Comparison of ENCODE assay signal across 34 cellular contexts in genomic region chr10:7876541-7877127, GRCh38.
"Had no signal": no experiment of that assay in that cellular context is flagged by ENCODE, and none has a peak within 500 bp of the region (broad histone marks: within the 10 kb centered on the region; RNA-seq: fewer than 3 reads in every experiment).

No MANE protein-coding gene starts in this region.

- H3K4me3 Mint-ChIP-seq: activated B cell treated with CpG ODN at 0.5 μM for 24 hours; activated CD4-positive, alpha-beta memory T cell treated with anti-CD3 and anti-CD28 coated beads for 36 hours; activated CD8-positive, alpha-beta memory T cell treated with anti-CD3 and anti-CD28 coated beads, Interleukin-2, amount 10 ng/mL, durations not matched to agents 7 days and 5 days; activated CD8-positive, alpha-beta T cell treated with anti-CD3 and anti-CD28 coated beads, Interleukin-2, amount 10 ng/mL, durations not matched to agents 7 days and 5 days; activated naive CD4-positive, alpha-beta T cell treated with anti-CD3 and anti-CD28 coated beads for 36 hours; activated naive CD4-positive, alpha-beta T cell treated with anti-CD3 and anti-CD28 coated beads, Interleukin-2, amount 50 U/mL, for 24 hours; activated naive CD8-positive, alpha-beta T cell treated with anti-CD3 and anti-CD28 coated beads for 36 hours; activated naive CD8-positive, alpha-beta T cell treated with anti-CD3 and anti-CD28 coated beads, Interleukin-2, amount 50 U/mL, for 24 hours; activated T-helper 1 cell treated with anti-CD3 and anti-CD28 coated beads, Interleukin-12 subunit alpha, Interleukin-12 subunit beta, Interleukin-2, Interleukin-4 antibody, amounts not matched to agents 30 ng/mL and 10 ng/mL and 1 ng/mL, durations not matched to agents 14 hours and 24 hours and 36 hours; effector memory CD8-positive, alpha-beta T cell; T-helper 17 cell; T-helper 2 cell treated with Interferon-gamma antibody and Interleukin-4, amounts not matched to agents 5 μg/mL and 100 μg/mL, for 36 hours had no signal

- H3K27ac ChIP-seq: adrenal gland, body of pancreas, epithelial cell of prostate, esophagus squamous epithelium, WERI-Rb-1 had no signal

- ATAC-seq: activated CD4-positive, CD25-positive, alpha-beta regulatory T cell treated with anti-CD3 and anti-CD28 coated beads, Interleukin-2, amount 50 U/mL, for 24 hours; activated CD8-positive, alpha-beta memory T cell treated with anti-CD3 and anti-CD28 coated beads, Interleukin-2, amount 10 ng/mL, durations not matched to agents 7 days and 5 days; activated CD8-positive, alpha-beta T cell treated with anti-CD3 and anti-CD28 coated beads, Interleukin-2, amount 10 ng/mL, durations not matched to agents 7 days and 5 days; activated naive CD8-positive, alpha-beta T cell treated with anti-CD3 and anti-CD28 coated beads, Interleukin-2, amount 50 U/mL, for 24 hours; body of pancreas; effector memory CD8-positive, alpha-beta T cell; T-helper 17 cell had no signal

- H3K4me1 Mint-ChIP-seq: activated B cell treated with CpG ODN at 0.5 μM for 24 hours had no signal

- H3K4me3 ChIP-seq: adrenal gland, body of pancreas, esophagus squamous epithelium had no signal

- H3K27ac Mint-ChIP-seq: activated B cell treated with CpG ODN at 0.5 μM for 24 hours; activated CD4-positive, alpha-beta memory T cell treated with anti-CD3 and anti-CD28 coated beads for 36 hours; activated CD8-positive, alpha-beta memory T cell treated with anti-CD3 and anti-CD28 coated beads, Interleukin-2, amount 10 ng/mL, durations not matched to agents 7 days and 5 days; activated CD8-positive, alpha-beta T cell treated with anti-CD3 and anti-CD28 coated beads, Interleukin-2, amount 10 ng/mL, durations not matched to agents 7 days and 5 days; activated naive CD4-positive, alpha-beta T cell treated with anti-CD3 and anti-CD28 coated beads for 36 hours; activated naive CD4-positive, alpha-beta T cell treated with anti-CD3 and anti-CD28 coated beads, Interleukin-2, amount 50 U/mL, for 24 hours; activated naive CD8-positive, alpha-beta T cell treated with anti-CD3 and anti-CD28 coated beads for 36 hours; activated naive CD8-positive, alpha-beta T cell treated with anti-CD3 and anti-CD28 coated beads, Interleukin-2, amount 50 U/mL, for 24 hours; activated T-helper 1 cell treated with anti-CD3 and anti-CD28 coated beads, Interleukin-12 subunit alpha, Interleukin-12 subunit beta, Interleukin-2, Interleukin-4 antibody, amounts not matched to agents 30 ng/mL and 10 ng/mL and 1 ng/mL, durations not matched to agents 14 hours and 24 hours and 36 hours; activated T-helper 2 cell treated with anti-CD3 and anti-CD28 coated beads, Interferon-gamma antibody, Interleukin-2, Interleukin-4, amounts not matched to agents 10 μg/mL and 5 μg/mL and 100 μg/mL, durations not matched to agents 14 hours and 24 hours and 36 hours; T-helper 17 cell; T-helper 2 cell treated with Interferon-gamma antibody and Interleukin-4, amounts not matched to agents 5 μg/mL and 100 μg/mL, for 36 hours had no signal

- H3K9me3 Mint-ChIP-seq: activated B cell treated with CpG ODN at 0.5 μM for 24 hours; activated CD4-positive, alpha-beta memory T cell treated with anti-CD3 and anti-CD28 coated beads for 36 hours; activated naive CD4-positive, alpha-beta T cell treated with anti-CD3 and anti-CD28 coated beads for 36 hours; activated naive CD4-positive, alpha-beta T cell treated with anti-CD3 and anti-CD28 coated beads, Interleukin-2, amount 50 U/mL, for 24 hours; activated naive CD8-positive, alpha-beta T cell treated with anti-CD3 and anti-CD28 coated beads for 36 hours; activated naive CD8-positive, alpha-beta T cell treated with anti-CD3 and anti-CD28 coated beads, Interleukin-2, amount 50 U/mL, for 24 hours; activated T-helper 1 cell treated with anti-CD3 and anti-CD28 coated beads, Interleukin-12 subunit alpha, Interleukin-12 subunit beta, Interleukin-2, Interleukin-4 antibody, amounts not matched to agents 30 ng/mL and 10 ng/mL and 1 ng/mL, durations not matched to agents 14 hours and 24 hours and 36 hours; activated T-helper 2 cell treated with anti-CD3 and anti-CD28 coated beads, Interferon-gamma antibody, Interleukin-2, Interleukin-4, amounts not matched to agents 10 μg/mL and 5 μg/mL and 100 μg/mL, durations not matched to agents 14 hours and 24 hours and 36 hours; effector memory CD8-positive, alpha-beta T cell; T-helper 2 cell treated with Interferon-gamma antibody and Interleukin-4, amounts not matched to agents 5 μg/mL and 100 μg/mL, for 36 hours had no signal

- FAIRE-seq: colon had no signal

- H3K36me3 Mint-ChIP-seq: activated CD4-positive, alpha-beta memory T cell treated with anti-CD3 and anti-CD28 coated beads for 36 hours; activated CD8-positive, alpha-beta memory T cell treated with anti-CD3 and anti-CD28 coated beads, Interleukin-2, amount 10 ng/mL, durations not matched to agents 7 days and 5 days; activated naive CD4-positive, alpha-beta T cell treated with anti-CD3 and anti-CD28 coated beads, Interleukin-2, amount 50 U/mL, for 24 hours; activated naive CD8-positive, alpha-beta T cell treated with anti-CD3 and anti-CD28 coated beads for 36 hours had no signal

- H3K36me3 ChIP-seq: adrenal gland, esophagus squamous epithelium, WERI-Rb-1 had no signal

- H3K9me3 ChIP-seq: adrenal gland, esophagus squamous epithelium had no signal

- DNase-seq: activated B cell treated with CpG ODN at 0.5 μM for 24 hours; activated CD4-positive, alpha-beta memory T cell treated with anti-CD3 and anti-CD28 coated beads for 36 hours; activated CD4-positive, alpha-beta T cell treated with anti-CD3 and anti-CD28 coated beads for 48 hours; activated CD8-positive, alpha-beta memory T cell treated with anti-CD3 and anti-CD28 coated beads, Interleukin-2, amount 10 ng/mL, durations not matched to agents 7 days and 5 days; activated CD8-positive, alpha-beta memory T cell treated with anti-CD3 and anti-CD28 coated beads, Interleukin-2, amount 50 U/mL, for 4 hours; activated CD8-positive, alpha-beta T cell treated with anti-CD3 and anti-CD28 coated beads, Interleukin-2, amount 10 ng/mL, durations not matched to agents 7 days and 5 days; activated effector memory CD4-positive, alpha-beta T cell treated with anti-CD3 and anti-CD28 coated beads, Interleukin-2, amount 50 U/mL, for 16 hours; activated naive CD4-positive, alpha-beta T cell treated with anti-CD3 and anti-CD28 coated beads for 36 hours; activated naive CD8-positive, alpha-beta T cell treated with anti-CD3 and anti-CD28 coated beads for 36 hours; activated naive CD8-positive, alpha-beta T cell treated with anti-CD3 and anti-CD28 coated beads, Interleukin-2, amount 50 U/mL, for 24 hours; activated T-cell treated with anti-CD3 and anti-CD28 coated beads, Interleukin-2, amount 50 U/mL, for 1 hour; activated T-cell treated with anti-CD3 and anti-CD28 coated beads, Interleukin-2, amount 50 U/mL, for 48 hours; adrenal gland; amygdala; aorta; body of pancreas; caudate nucleus; cortex of kidney; dermis blood vessel endothelial cell; effector CD4-positive, alpha-beta T cell; effector memory CD8-positive, alpha-beta T cell; esophagus squamous epithelium; foreskin melanocyte; head of caudate nucleus; T-helper 17 cell; T1000; WERI-Rb-1 had no signal

- H3K27me3 Mint-ChIP-seq: activated B cell treated with CpG ODN at 0.5 μM for 24 hours; activated CD4-positive, alpha-beta memory T cell treated with anti-CD3 and anti-CD28 coated beads for 36 hours; activated CD8-positive, alpha-beta memory T cell treated with anti-CD3 and anti-CD28 coated beads, Interleukin-2, amount 10 ng/mL, durations not matched to agents 7 days and 5 days; activated naive CD4-positive, alpha-beta T cell treated with anti-CD3 and anti-CD28 coated beads, Interleukin-2, amount 50 U/mL, for 24 hours; activated naive CD8-positive, alpha-beta T cell treated with anti-CD3 and anti-CD28 coated beads for 36 hours; activated naive CD8-positive, alpha-beta T cell treated with anti-CD3 and anti-CD28 coated beads, Interleukin-2, amount 50 U/mL, for 24 hours; effector memory CD8-positive, alpha-beta T cell; T-helper 17 cell had no signal
